20 cellular contexts compared by ENCODE assay signal in the genomic region with DNA sequence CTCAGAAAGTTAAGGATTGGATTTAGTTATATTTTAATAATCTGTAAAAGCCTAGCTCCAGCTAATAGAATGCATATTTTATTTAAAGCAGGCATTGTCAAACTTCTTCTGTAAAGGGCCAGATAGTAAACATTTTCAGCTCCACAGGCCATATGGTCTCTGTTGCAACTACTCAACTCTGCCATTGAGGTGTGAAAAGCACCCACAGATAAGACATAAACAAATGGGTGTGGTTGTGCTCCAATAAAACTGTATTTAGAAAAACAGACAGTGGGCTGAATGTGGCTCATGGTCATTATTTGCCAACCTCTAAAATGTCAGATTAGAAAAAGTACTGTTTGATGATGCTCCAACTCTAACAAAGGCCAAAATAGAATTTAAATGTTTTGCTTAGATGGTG.
DNase-seq lines count a peak whose midpoint lies in the region; TF ChIP-seq lines count a peak whose summit lies in the region.
"Had no signal": no experiment of that assay in that cellular context is flagged by ENCODE, and none has a peak within 500 bp of the region (broad histone marks: within the 10 kb centered on the region; RNA-seq: fewer than 3 reads in every experiment).

No MANE protein-coding gene starts in this region.

- H3K4me3 Mint-ChIP-seq in activated T-helper 1 cell treated with anti-CD3 and anti-CD28 coated beads, Interleukin-12 subunit alpha, Interleukin-12 subunit beta, Interleukin-2, Interleukin-4 antibody, amounts not matched to agents 30 ng/mL and 10 ng/mL and 1 ng/mL, durations not matched to agents 14 hours and 24 hours and 36 hours, result no peak overlapping the region
- H3K4me3 Mint-ChIP-seq: dendritic cell treated with granulocyte-macrophage colony-stimulating factor and Interleukin-4, amounts not matched to agents 40 ng/mL and 50 ng/mL, for 4 days had no signal

- intact Hi-C loops in activated T-helper 1 cell treated with anti-CD3 and anti-CD28 coated beads, Interleukin-12 subunit alpha, Interleukin-12 subunit beta, Interleukin-2, Interleukin-4 antibody, amounts not matched to agents 30 ng/mL and 10 ng/mL and 1 ng/mL, durations not matched to agents 14 hours and 24 hours and 36 hours (cut with micrococcal nuclease), result loop anchor here (1.0 to 5.0 kb wide), 18 partner anchors 8 to 1247 kb away; no protein-coding TSS in a partner anchor

- DNase-seq in GM12865 (ENCODE audit: low read depth), result peak; percentile 53
- peak; percentile 68 for DNase-seq in NCI-H2171 (lab: John Stamatoyannopoulos, UW)
- DNase-seq in activated T-helper 1 cell treated with anti-CD3 and anti-CD28 coated beads, Interleukin-12 subunit alpha, Interleukin-12 subunit beta, Interleukin-2, Interleukin-4 antibody, amounts not matched to agents 30 ng/mL and 10 ng/mL and 1 ng/mL, durations not matched to agents 14 hours and 24 hours and 36 hours (ENCODE audit: low spot score), result no peak
- no peak for DNase-seq in Kasumi-1 (lab: John Stamatoyannopoulos, UW)
- no peak for DNase-seq in SJCRH30
- no peak for DNase-seq in GM19240 (ENCODE audit: insufficient read length, low spot score)
- no peak for DNase-seq in islet precursor cell
- DNase-seq: activated CD4-positive, CD25-positive, alpha-beta regulatory T cell; activated CD8-positive, alpha-beta memory T cell treated with anti-CD3 and anti-CD28 coated beads, Interleukin-2, amount 50 U/mL, for 48 hours; AML-193; H7; hippocampal formation; NCI-H1417; ovary; T1000; upper lobe of right lung had no signal

- peaks cover 84% of the 10 kb centered on the region for H3K4me1 Mint-ChIP-seq in activated T-helper 1 cell treated with anti-CD3 and anti-CD28 coated beads, Interleukin-12 subunit alpha, Interleukin-12 subunit beta, Interleukin-2, Interleukin-4 antibody, amounts not matched to agents 30 ng/mL and 10 ng/mL and 1 ng/mL, durations not matched to agents 14 hours and 24 hours and 36 hours (ENCODE audit: low read depth)

- H3K27me3 ChIP-seq in muscle layer of colon (ENCODE audit: control insufficient read depth in 1 of 2, insufficient read depth in 2 of 2, low read length in 2 of 2), result no peaks in the 10 kb centered on the region
- H3K27me3 ChIP-seq in SJCRH30, result no peaks in the 10 kb centered on the region
- H3K27me3 ChIP-seq: ovary, upper lobe of right lung had no signal

- H3K9ac ChIP-seq in muscle layer of colon (ENCODE audit: low read length), result no peak overlapping the region

- H3K4me3 ChIP-seq in GM12865 (ENCODE audit: low read depth, low read length) (no peak overlapping the region), muscle layer of colon (ENCODE audit: low read depth in 1 of 2, low read length in 2 of 2) (no peak overlapping the region), SJCRH30 (no peak overlapping the region)
- H3K4me3 ChIP-seq: lung, ovary, SK-N-MC, upper lobe of right lung had no signal

- H3K27me3 Mint-ChIP-seq in activated T-helper 1 cell treated with anti-CD3 and anti-CD28 coated beads, Interleukin-12 subunit alpha, Interleukin-12 subunit beta, Interleukin-2, Interleukin-4 antibody, amounts not matched to agents 30 ng/mL and 10 ng/mL and 1 ng/mL, durations not matched to agents 14 hours and 24 hours and 36 hours (ENCODE audit: insufficient read depth), result no peaks in the 10 kb centered on the region
- H3K27me3 Mint-ChIP-seq: dendritic cell treated with granulocyte-macrophage colony-stimulating factor and Interleukin-4, amounts not matched to agents 40 ng/mL and 50 ng/mL, for 4 days had no signal

- H3K9me3 Mint-ChIP-seq in activated T-helper 1 cell treated with anti-CD3 and anti-CD28 coated beads, Interleukin-12 subunit alpha, Interleukin-12 subunit beta, Interleukin-2, Interleukin-4 antibody, amounts not matched to agents 30 ng/mL and 10 ng/mL and 1 ng/mL, durations not matched to agents 14 hours and 24 hours and 36 hours, result peaks cover 49% of the 10 kb centered on the region
- H3K9me3 Mint-ChIP-seq: dendritic cell treated with granulocyte-macrophage colony-stimulating factor and Interleukin-4, amounts not matched to agents 40 ng/mL and 50 ng/mL, for 4 days had no signal

- TF ChIP-seq CTCF in GM12865 (IDR thresholded peaks at IDR 0.05; ENCODE audit: insufficient read depth, low read depth, low read length, missing control alignments), result no peak

- no peaks in the 10 kb centered on the region for H3K9me3 ChIP-seq in muscle layer of colon (ENCODE audit: low read length)
- no peaks in the 10 kb centered on the region for H3K9me3 ChIP-seq in SJCRH30 (replicated peaks)
- H3K9me3 ChIP-seq: ovary, upper lobe of right lung had no signal

- H3K27ac ChIP-seq in muscle layer of colon (ENCODE audit: low read depth, low read length) (peak overlapping the region; percentile 67), SJCRH30 (no peak overlapping the region)
- H3K27ac ChIP-seq: ovary, SK-N-MC, upper lobe of right lung had no signal

- peak overlapping the region; percentile 88 for H3K27ac Mint-ChIP-seq in activated T-helper 1 cell treated with anti-CD3 and anti-CD28 coated beads, Interleukin-12 subunit alpha, Interleukin-12 subunit beta, Interleukin-2, Interleukin-4 antibody, amounts not matched to agents 30 ng/mL and 10 ng/mL and 1 ng/mL, durations not matched to agents 14 hours and 24 hours and 36 hours
- H3K27ac Mint-ChIP-seq: dendritic cell treated with granulocyte-macrophage colony-stimulating factor and Interleukin-4, amounts not matched to agents 40 ng/mL and 50 ng/mL, for 4 days had no signal

- H3K36me3 ChIP-seq in muscle layer of colon (ENCODE audit: insufficient read depth, low read length) (no peaks in the 10 kb centered on the region), SJCRH30 (no peaks in the 10 kb centered on the region)
- H3K36me3 ChIP-seq: ovary, upper lobe of right lung had no signal

- H3K4me1 ChIP-seq in muscle layer of colon (ENCODE audit: insufficient read depth, low read length) (peaks cover 30% of the 10 kb centered on the region), SJCRH30 (no peaks in the 10 kb centered on the region)
- H3K4me1 ChIP-seq: upper lobe of right lung had no signal

- peaks cover 47% of the 10 kb centered on the region for H3K36me3 Mint-ChIP-seq in activated T-helper 1 cell treated with anti-CD3 and anti-CD28 coated beads, Interleukin-12 subunit alpha, Interleukin-12 subunit beta, Interleukin-2, Interleukin-4 antibody, amounts not matched to agents 30 ng/mL and 10 ng/mL and 1 ng/mL, durations not matched to agents 14 hours and 24 hours and 36 hours (ENCODE audit: low read depth)

Comparison
In these comparisons a context has a peak if more than half of its experiments do, and no peak if none do; other contexts are left out.
1. DNase-seq: peak in GM12865 (single experiment) and NCI-H2171 (single experiment); none in activated T-helper 1 cell treated with anti-CD3 and anti-CD28 coated beads, Interleukin-12 subunit alpha, Interleukin-12 subunit beta, Interleukin-2, Interleukin-4 antibody, amounts not matched to agents 30 ng/mL and 10 ng/mL and 1 ng/mL, durations not matched to agents 14 hours and 24 hours and 36 hours (single experiment), Kasumi-1 (0 of 2), SJCRH30 (0 of 2), GM19240 (single experiment) and islet precursor cell (single experiment).